In genomic region chr15:90882781-90883525, GRCh38 we compare ENCODE assay signal across 12 cellular contexts. TPM values are rescaled to one million over a fixed set of nuclear protein-coding genes. Genes with fewer than 3 reads are reported as not detected.
DNase-seq lines count a peak whose midpoint lies in the region; ATAC-seq and TF ChIP-seq lines count a peak whose summit lies in the region.
"Had no signal": no experiment of that assay in that cellular context is flagged by ENCODE, and none has a peak within 500 bp of the region (broad histone marks: within the 10 kb centered on the region; RNA-seq: fewer than 3 reads in every experiment).

No MANE protein-coding gene starts in this region.

- no peaks in the 10 kb centered on the region for H4K20me1 ChIP-seq in H9 (ENCODE audit: control insufficient read depth, insufficient read depth, insufficient read length)

- H3K4ac ChIP-seq in H9 (ENCODE audit: low read depth, low read length), result no peak overlapping the region

- no peak overlapping the region for H3T11ph ChIP-seq in H9 (ENCODE audit: low read length)

- H2BK15ac ChIP-seq in H9 (ENCODE audit: low read depth, low read length), result no peak overlapping the region

- CTCF ChIA-PET in activated CD4-positive, alpha-beta memory T cell treated with anti-CD3 and anti-CD28 coated beads for 36 hours (lab: Charles Lee), result interaction anchor here (1.0 to 4.4 kb wide), 3 partner anchors 14 to 235 kb away, joined by 3 to 41 read pairs (median 4); partner anchors contain the start of genes HDDC3 and UNC45A

- no peak overlapping the region for H4K91ac ChIP-seq in H9 (ENCODE audit: insufficient read length, low read depth, low read length)

- H3K27ac ChIP-seq in H9 (ENCODE audit: insufficient read length, low read depth, low read length) (no peak overlapping the region), iPS-20b (ENCODE audit: low read length) (no peak overlapping the region)
- H3K27ac ChIP-seq: SK-N-MC had no signal

- WGBS in H9 (ENCODE audit: extremely low coverage, insufficient read length, low lambda C conversion rate), result no CpG with 5 or more reads among the region's 13 CpGs

- ATAC-seq in GM21390 (IDR thresholded peaks at IDR 0.05; ENCODE audit: unreplicated experiment), result no peak

- intact Hi-C loops in activated CD4-positive, alpha-beta memory T cell treated with anti-CD3 and anti-CD28 coated beads for 36 hours (cut with micrococcal nuclease), result loop anchor here (10.0 kb wide), 1 partner anchor 558 kb away; no protein-coding TSS in a partner anchor

- H2BK20ac ChIP-seq in H9 (ENCODE audit: low read depth, low read length, poor library complexity, severe bottlenecking), result no peak overlapping the region

- no peak overlapping the region for H4K5ac ChIP-seq in H9 (ENCODE audit: insufficient read length, low read depth, low read length)

- H3K56ac ChIP-seq in H9 (ENCODE audit: insufficient read length, low read depth, low read length), result no peak overlapping the region

- no peak overlapping the region for H3K18ac ChIP-seq in H9 (ENCODE audit: insufficient read length, low read depth, low read length)

- POLR2A ChIA-PET in activated CD4-positive, alpha-beta memory T cell treated with anti-CD3 and anti-CD28 coated beads for 36 hours (lab: Charles Lee), result no interaction called here

- H3K9ac ChIP-seq in H9 (ENCODE audit: extremely low read depth, insufficient read length, low read length) (no peak overlapping the region), iPS-20b (ENCODE audit: low read depth, low read length) (peak overlapping the region; percentile 77; the same call in 1 of the 2 replicates), skeletal muscle satellite cell (ENCODE audit: low read depth, low read length) (peak overlapping the region; percentile 86)

- H3K4me3 Mint-ChIP-seq in H9, result no peak overlapping the region; a peak in 1 of 5 replicates
- peak overlapping the region; percentile 5 for H3K4me3 Mint-ChIP-seq in activated CD4-positive, alpha-beta memory T cell treated with anti-CD3 and anti-CD28 coated beads for 36 hours

- peaks cover 9 to 26% (median 15%) of the 10 kb centered on the region in 3 experiments; a peak in 6 of 7 replicates for H3K36me3 Mint-ChIP-seq in H9 (ENCODE audit: insufficient read depth in 1 of 3, low read depth in 3 of 3)
- peaks cover 33% of the 10 kb centered on the region for H3K36me3 Mint-ChIP-seq in activated CD4-positive, alpha-beta memory T cell treated with anti-CD3 and anti-CD28 coated beads for 36 hours

- H3K4me1 ChIP-seq in H9 (ENCODE audit: insufficient read depth, low read length) (no peaks in the 10 kb centered on the region), iPS-20b (ENCODE audit: insufficient read depth, low read length) (peaks cover 17% of the 10 kb centered on the region; the same call in 1 of the 2 replicates), skeletal muscle satellite cell (ENCODE audit: control insufficient read depth, insufficient read depth, low read length) (peaks cover 20% of the 10 kb centered on the region)

- DNase-seq in H9, result no peak
- DNase-seq in activated CD4-positive, alpha-beta memory T cell treated with anti-CD3 and anti-CD28 coated beads for 36 hours, result peak; percentile 40
- DNase-seq in T1000 (lab: John Stamatoyannopoulos, UW), result no peak
- no peak for DNase-seq in CD1c-positive myeloid dendritic cell (ENCODE audit: extremely low spot score)
- no peak for DNase-seq in midbrain (lab: John Stamatoyannopoulos, UW)
- DNase-seq: DMS53; left cardiac atrium; stimulated activated CD4-positive, alpha-beta T cell treated with anti-CD3 and anti-CD28 coated beads, Interleukin-1b, Interleukin-23, amount 100 ng/mL, for 48 hours had no signal

- no peak overlapping the region for H2BK120ac ChIP-seq in H9 (ENCODE audit: low read depth, low read length, poor library complexity, severe bottlenecking)

- H4K8ac ChIP-seq in H9 (replicated peaks; ENCODE audit: insufficient read length, low read depth, low read length), result no peak overlapping the region

- H3K27me3 ChIP-seq in H9 (ENCODE audit: insufficient read depth, low read length) (no peaks in the 10 kb centered on the region), iPS-20b (ENCODE audit: insufficient read depth, low read length) (no peaks in the 10 kb centered on the region), skeletal muscle satellite cell (ENCODE audit: control insufficient read depth, insufficient read depth, low read length) (no peaks in the 10 kb centered on the region)

- no peaks in the 10 kb centered on the region for H3K27me3 Mint-ChIP-seq in H9 (ENCODE audit: low read depth)
- H3K27me3 Mint-ChIP-seq in activated CD4-positive, alpha-beta memory T cell treated with anti-CD3 and anti-CD28 coated beads for 36 hours, result peaks cover 6% of the 10 kb centered on the region

- H3K4me1 Mint-ChIP-seq in H9, result peaks cover 14 to 21% of the 10 kb centered on the region in 2 experiments
- peaks cover 22% of the 10 kb centered on the region for H3K4me1 Mint-ChIP-seq in activated CD4-positive, alpha-beta memory T cell treated with anti-CD3 and anti-CD28 coated beads for 36 hours (ENCODE audit: low read depth)

- H3K36me3 ChIP-seq in iPS-20b (ENCODE audit: insufficient read depth, low read depth, low read length) (peaks cover 28% of the 10 kb centered on the region), skeletal muscle satellite cell (ENCODE audit: insufficient read depth, low read length) (peaks cover 46% of the 10 kb centered on the region)

- H2AK5ac ChIP-seq in H9 (ENCODE audit: insufficient read length, low read length), result no peak overlapping the region

- no peak overlapping the region for H3K27ac Mint-ChIP-seq in H9
- peak overlapping the region; percentile 60 for H3K27ac Mint-ChIP-seq in activated CD4-positive, alpha-beta memory T cell treated with anti-CD3 and anti-CD28 coated beads for 36 hours

- H3K79me2 ChIP-seq in H9 (ENCODE audit: insufficient read depth, low read length), result no peaks in the 10 kb centered on the region

- H3K4me2 ChIP-seq in H9 (ENCODE audit: insufficient read depth, insufficient read length, low read length) (no peak overlapping the region), skeletal muscle satellite cell (ENCODE audit: low read length) (no peak overlapping the region)

- H3K23ac ChIP-seq in H9 (ENCODE audit: insufficient read length, low read depth, low read length), result no peak overlapping the region

- no peak overlapping the region for H3K4me3 ChIP-seq in iPS-20b (ENCODE audit: low read length)
- no peak overlapping the region for H3K4me3 ChIP-seq in skeletal muscle satellite cell (ENCODE audit: low read length)
- H3K4me3 ChIP-seq: SK-N-MC had no signal

- no peaks in the 10 kb centered on the region for H3K79me1 ChIP-seq in H9 (ENCODE audit: insufficient read depth, low read depth, low read length, poor library complexity, severe bottlenecking)

- no peaks in the 10 kb centered on the region for H3K9me3 Mint-ChIP-seq in H9
- no peaks in the 10 kb centered on the region for H3K9me3 Mint-ChIP-seq in activated CD4-positive, alpha-beta memory T cell treated with anti-CD3 and anti-CD28 coated beads for 36 hours

- no peak overlapping the region for H2BK12ac ChIP-seq in H9 (ENCODE audit: insufficient read length, low read depth, low read length)

- H2AFZ ChIP-seq in H9 (ENCODE audit: low read length), result no peak overlapping the region

- peaks cover 7% of the 10 kb centered on the region for H3K23me2 ChIP-seq in H9 (ENCODE audit: insufficient read length, low read depth, low read length, poor library complexity, severe bottlenecking)

- no peak for TF ChIP-seq CTCF in H9 (conservative IDR thresholded peaks at IDR 0.05)

- H3K14ac ChIP-seq in H9 (ENCODE audit: insufficient read depth, low read length), result 0 out of 2 replicates have a peak overlapping the region, but pooled peaks have one; percentile 19

- H2BK5ac ChIP-seq in H9 (ENCODE audit: insufficient read length, low read length), result no peak overlapping the region

- no peaks in the 10 kb centered on the region for H3K9me3 ChIP-seq in H9 (ENCODE audit: control insufficient read depth, low read depth, low read length)
- no peaks in the 10 kb centered on the region for H3K9me3 ChIP-seq in iPS-20b (ENCODE audit: insufficient read depth, low read depth, low read length)
- H3K9me3 ChIP-seq in skeletal muscle satellite cell (replicated peaks; ENCODE audit: low read length), result no peaks in the 10 kb centered on the region

RNA-seq across cellular contexts. Expression of gene FES, which starts 1.4 kb away (rescaled TPM):
- 6.5 and 6.7 TPM in 2 replicates for total RNA-seq in H9 (2021)
- 10 to 100 TPM; 18.0 to 21.1 TPM for total RNA-seq in activated CD4-positive, alpha-beta memory T cell treated with anti-CD3 and anti-CD28 coated beads for 36 hours
- total RNA-seq in skeletal muscle satellite cell (2012; rRNA removed), result 10.7 and 18.8 TPM in 2 replicates

RNA-seq across cellular contexts. Expression of gene FURIN, which starts 14.6 kb away (rescaled TPM):
- 35.1 and 35.7 TPM in 2 replicates for total RNA-seq in H9 (2021)
- 100 to 1,000 TPM; 576 to 590 TPM for total RNA-seq in activated CD4-positive, alpha-beta memory T cell treated with anti-CD3 and anti-CD28 coated beads for 36 hours
- total RNA-seq in skeletal muscle satellite cell (2012; rRNA removed), result 38.5 and 43.2 TPM in 2 replicates

RNA-seq across cellular contexts. Expression of gene MAN2A2, which starts 20.1 kb away (rescaled TPM):
- total RNA-seq in H9 (2021), result 25.3 and 27.4 TPM in 2 replicates
- total RNA-seq in activated CD4-positive, alpha-beta memory T cell treated with anti-CD3 and anti-CD28 coated beads for 36 hours, result 10 to 100 TPM; 98.1 to 99.2 TPM
- 3.8 and 6.8 TPM in 2 replicates for total RNA-seq in skeletal muscle satellite cell (2012; rRNA removed)

RNA-seq across cellular contexts. Expression of gene HDDC3, which starts 49.4 kb away (rescaled TPM):
- 13.2 and 13.3 TPM in 2 replicates for total RNA-seq in H9 (2021)
- 10 to 100 TPM; 45.0 to 45.8 TPM for total RNA-seq in activated CD4-positive, alpha-beta memory T cell treated with anti-CD3 and anti-CD28 coated beads for 36 hours
- total RNA-seq in skeletal muscle satellite cell (2012; rRNA removed), result 14.2 and 15.2 TPM in 2 replicates

RNA-seq across cellular contexts. Expression of gene UNC45A, which starts 52.1 kb away (rescaled TPM):
- 84.3 and 84.6 TPM in 2 replicates for total RNA-seq in H9 (2021)
- 10 to 100 TPM; 71.1 to 74.3 TPM for total RNA-seq in activated CD4-positive, alpha-beta memory T cell treated with anti-CD3 and anti-CD28 coated beads for 36 hours
- 55.3 and 57.0 TPM in 2 replicates for total RNA-seq in skeletal muscle satellite cell (2012; rRNA removed)

Comparison
In these comparisons a context has a peak if more than half of its experiments do, and no peak if none do; other contexts are left out.
1. RNA of gene FURIN, which starts 14.6 kb away (total RNA-seq): 576 to 590 TPM in activated CD4-positive, alpha-beta memory T cell treated with anti-CD3 and anti-CD28 coated beads for 36 hours; 35.1 to 35.7 TPM in H9; every median in the first group is over 10 times any median in the second.